In genomic region chr19:39407394-39407643, GRCh38 we compare ENCODE assay signal across 8 cellular contexts. TPM values are rescaled to one million over a fixed set of nuclear protein-coding genes. Genes with fewer than 3 reads are reported as not detected.
DNase-seq lines count a peak whose midpoint lies in the region; ATAC-seq and TF ChIP-seq lines count a peak whose summit lies in the region.

No MANE protein-coding gene starts in this region.

- peak overlapping the region; percentile 98 for H3K4me3 ChIP-seq in GM12864 (ENCODE audit: low read depth, low read length)
- H3K4me3 ChIP-seq in fibroblast of the aortic adventitia (ENCODE audit: low read depth, low read length), result peak overlapping the region; percentile 94

- TF ChIP-seq CTCF in GM12864 (IDR thresholded peaks at IDR 0.05; ENCODE audit: low read depth, low read length, missing control alignments) (no peak), fibroblast of the aortic adventitia (IDR thresholded peaks at IDR 0.05; ENCODE audit: insufficient read depth, low read length) (no peak)

- H3K27ac Mint-ChIP-seq in T-helper 17 cell, result peak overlapping the region; percentile 99

- DNase-seq in GM12864 (ENCODE audit: low read depth), result no peak
- DNase-seq in T-helper 17 cell, result no peak
- no peak for DNase-seq in fibroblast of the aortic adventitia (ENCODE audit: low read depth)
- DNase-seq in sciatic nerve (ENCODE audit: low spot score), result peak; percentile 74
- no peak for DNase-seq in retina
- DNase-seq in NCI-H2029 treated with DMSO at 0.1 percent for 48 hours (lab: John Stamatoyannopoulos, UW), result no peak

- H3K36me3 Mint-ChIP-seq in T-helper 17 cell (ENCODE audit: low read depth), result peaks cover 22% of the 10 kb centered on the region

- peaks cover 59% of the 10 kb centered on the region for H3K4me1 Mint-ChIP-seq in T-helper 17 cell

- intact Hi-C loops in sciatic nerve (cut with DNase I), result no loop called here

- ATAC-seq in T-helper 17 cell, result no peak
- ATAC-seq in sciatic nerve, result no peak
- no peak for ATAC-seq in HG02884 (IDR thresholded peaks at IDR 0.05; ENCODE audit: unreplicated experiment)
- ATAC-seq in HG03045 (IDR thresholded peaks at IDR 0.05; ENCODE audit: unreplicated experiment), result no peak

- H3K9me3 ChIP-seq in T-helper 17 cell (ENCODE audit: control insufficient read depth, low read length, poor library complexity, severe bottlenecking), result no peaks in the 10 kb centered on the region

- no peaks in the 10 kb centered on the region for H3K27me3 Mint-ChIP-seq in T-helper 17 cell

- peak overlapping the region; percentile 94 for H3K4me3 Mint-ChIP-seq in T-helper 17 cell

RNA-seq across cellular contexts. Expression of gene ZFP36, which starts 0.7 kb away (rescaled TPM):
- total RNA-seq in T-helper 17 cell (1,000 to 10,000 TPM; 1,082 to 1,318 TPM), fibroblast of the aortic adventitia (ENCODE audit: low replicate concordance) (10.8 and 18.3 TPM in 2 replicates), sciatic nerve (342 TPM)

RNA-seq across cellular contexts. Expression of gene PLEKHG2, which starts 5.2 kb away (rescaled TPM):
- total RNA-seq in T-helper 17 cell (100 to 1,000 TPM; 119 to 129 TPM), fibroblast of the aortic adventitia (ENCODE audit: low replicate concordance) (14.1 and 29.1 TPM in 2 replicates), sciatic nerve (89.2 TPM)

RNA-seq across cellular contexts. Expression of gene MED29, which starts 16.1 kb away (rescaled TPM):
- total RNA-seq in T-helper 17 cell (10 to 100 TPM; 43.4 to 43.6 TPM), fibroblast of the aortic adventitia (ENCODE audit: low replicate concordance) (16.2 and 25.7 TPM in 2 replicates), sciatic nerve (37.2 TPM)

RNA-seq across cellular contexts. Expression of gene PAF1, which starts 16.4 kb away (rescaled TPM):
- total RNA-seq in T-helper 17 cell (100 to 1,000 TPM; 113 to 127 TPM), fibroblast of the aortic adventitia (ENCODE audit: low replicate concordance) (36.1 and 45.4 TPM in 2 replicates), sciatic nerve (38.7 TPM)

RNA-seq across cellular contexts. Expression of gene RPS16, which starts 28.4 kb away (rescaled TPM):
- 1,000 to 10,000 TPM; 3,790 to 3,904 TPM for total RNA-seq in T-helper 17 cell
- 23.5 and 148 TPM in 2 replicates for total RNA-seq in fibroblast of the aortic adventitia (ENCODE audit: low replicate concordance)
- total RNA-seq in sciatic nerve, result 1,367 TPM

Comparison
In these comparisons a context has a peak if more than half of its experiments do, and no peak if none do; other contexts are left out.
1. RNA of gene ZFP36, which starts 0.7 kb away (total RNA-seq): 1,082 to 1,318 TPM in T-helper 17 cell and 342 TPM in sciatic nerve (single experiment); 10.8 to 18.3 TPM in fibroblast of the aortic adventitia; every median in the first group is over 10 times any median in the second.